In the genomic region with DNA sequence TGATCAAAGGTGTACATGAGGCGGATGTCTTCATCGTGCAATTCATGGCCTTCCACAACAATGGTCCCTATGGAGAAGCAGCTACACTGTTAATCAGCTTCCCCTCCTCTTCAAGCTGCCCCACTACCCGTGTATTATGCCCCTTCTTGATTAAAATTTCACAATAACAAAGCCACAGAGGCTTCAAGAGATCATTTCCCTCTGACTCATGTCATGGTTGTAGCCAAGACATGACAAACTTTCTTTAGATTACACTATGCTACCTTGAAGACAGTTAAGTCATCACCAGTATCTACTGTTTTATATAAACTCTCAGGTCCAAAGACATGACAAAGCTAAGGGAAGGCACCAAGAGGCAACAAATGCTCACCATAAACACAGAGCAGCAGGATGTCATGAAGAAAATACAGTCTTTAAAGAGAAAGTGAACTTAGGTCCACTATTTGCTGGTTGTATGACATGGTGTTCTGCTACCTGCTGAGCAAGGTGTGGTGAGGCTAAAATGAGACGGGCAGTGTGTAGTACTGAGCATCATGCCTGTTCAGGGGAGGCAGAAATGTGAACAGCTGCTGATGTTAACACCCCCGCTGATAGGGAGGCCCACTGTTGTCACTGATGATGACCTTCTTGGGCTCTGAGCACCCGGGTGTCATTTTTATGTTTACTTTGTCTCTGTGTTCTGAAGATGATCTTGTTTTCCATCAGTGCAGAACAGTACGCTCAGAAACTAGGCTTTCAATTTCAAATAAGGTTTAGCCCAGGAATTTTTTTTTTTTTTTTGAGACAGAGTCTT, we compare ENCODE assay signal across 15 cellular contexts. TPM values are rescaled to one million over a fixed set of nuclear protein-coding genes. Genes with fewer than 3 reads are reported as not detected.
DNase-seq lines count a peak whose midpoint lies in the region; ATAC-seq and TF ChIP-seq lines count a peak whose summit lies in the region.
"Had no signal": no experiment of that assay in that cellular context is flagged by ENCODE, and none has a peak within 500 bp of the region (broad histone marks: within the 10 kb centered on the region; RNA-seq: fewer than 3 reads in every experiment).

No MANE protein-coding gene starts in this region.

- no peaks in the 10 kb centered on the region for H4K20me1 ChIP-seq in SK-N-SH (ENCODE audit: insufficient read depth)

- peaks cover 0 to 7% of the 10 kb centered on the region in 2 experiments; a peak in 1 of 4 replicates for H3K4me1 ChIP-seq in SK-N-SH (ENCODE audit: control insufficient read depth in 1 of 2, insufficient read depth in 2 of 2, low read depth in 1 of 2, low read length in 1 of 2)
- H3K4me1 ChIP-seq: left lung had no signal

- H2AFZ ChIP-seq in SK-N-SH (ENCODE audit: low read depth) = no peak overlapping the region

- TF ChIP-seq CTCF in AG10803 (conservative IDR thresholded peaks at IDR 0.05; ENCODE audit: low read length) (no peak), brain microvascular endothelial cell (IDR thresholded peaks at IDR 0.05; ENCODE audit: low read depth, low read length, missing control alignments) (no peak), SK-N-SH (IDR thresholded peaks at IDR 0.05) (no peak)

- no peaks in the 10 kb centered on the region for H3K79me2 ChIP-seq in SK-N-SH (ENCODE audit: insufficient read depth)

- peaks cover 10% of the 10 kb centered on the region for H3F3A ChIP-seq in SK-N-SH (replicated peaks; ENCODE audit: insufficient read depth)

- TF ChIP-seq RAD21 in SK-N-SH (IDR thresholded peaks at IDR 0.05; ENCODE audit: low read length) = no peak

- 83% methylated on average over 7 of the region's 7 CpGs for WGBS in SK-N-SH (ENCODE audit: low lambda C conversion rate)

- POLR2A ChIA-PET in SK-N-SH (lab: Yijun Ruan, JAX) = interaction anchor here (1.2 kb wide), 1 partner anchor 105 kb away, joined by 3 read pairs; no protein-coding TSS in a partner anchor

- no peak overlapping the region for H3K4me3 ChIP-seq in AG10803 (ENCODE audit: low read length)
- H3K4me3 ChIP-seq in brain microvascular endothelial cell (ENCODE audit: low read depth, low read length) = no peak overlapping the region
- H3K4me3 ChIP-seq in SK-N-SH (ENCODE audit: low read depth in 2 of 2, low read length in 1 of 2) = no peak overlapping the region
- H3K4me3 ChIP-seq: left lung had no signal

- ATAC-seq in GM19035 (IDR thresholded peaks at IDR 0.05; ENCODE audit: unreplicated experiment) = no peak
- no peak for ATAC-seq in left cardiac atrium
- ATAC-seq: left lung; Right ventricle myocardium inferior; stimulated activated memory B cell treated with anti-CD40 and anti-IgM and Interleukin-4, amounts not matched to agents 10 μg/mL and 1 μg/mL and 100 μg/mL, for 72 hours had no signal

- H3K27ac ChIP-seq in brain microvascular endothelial cell = peak overlapping the region; percentile 94
- peak overlapping the region in 1 of 2 experiments; percentile 44; a peak in 2 of 4 replicates for H3K27ac ChIP-seq in SK-N-SH (ENCODE audit: low read depth in 2 of 2, low read length in 1 of 2)
- H3K27ac ChIP-seq: left lung, neutrophil had no signal

- intact Hi-C loops in left cardiac atrium (cut with DNase I) = loop anchor here in 1 of 2 donors (10.0 kb wide), 1 partner anchor 110 kb away; no protein-coding TSS in a partner anchor

- no peak overlapping the region for H3K4me2 ChIP-seq in SK-N-SH

- no peaks in the 10 kb centered on the region for H3K9me2 ChIP-seq in SK-N-SH

- H3K36me3 ChIP-seq in brain microvascular endothelial cell (replicated peaks) (peaks cover 74% of the 10 kb centered on the region), SK-N-SH (replicated peaks in 1 of 2; ENCODE audit: control insufficient read depth in 1 of 2, insufficient read depth in 2 of 2, low read length in 1 of 2) (peaks cover 85 to 97% of the 10 kb centered on the region in 2 experiments)

- no peak for TF ChIP-seq EP300 in SK-N-SH (IDR thresholded peaks at IDR 0.05; ENCODE audit: borderline replicate concordance in 1 of 2, low read depth in 1 of 2, low read length in 1 of 2)

- in situ Hi-C loops in brain microvascular endothelial cell (cut with HindIII; ENCODE audit: low pct_ligation_motif_present, low sequenced_read_pairs) = no loop called here

- DNase-seq in AG10803 (ENCODE audit: low read depth) (peak; percentile 83), LHCN-M2 (ENCODE audit: low read depth) (peak; percentile 80), brain microvascular endothelial cell (peak; percentile 70), left kidney (ENCODE audit: low read depth, low spot score) (peak; percentile 48), SK-N-SH (no peak), NCI-H1105 (lab: John Stamatoyannopoulos, UW) (no peak), left cardiac atrium (no peak)
- DNase-seq: activated naive CD4-positive, alpha-beta T cell treated with anti-CD3 and anti-CD28 coated beads, Interleukin-2, amount 10 ng/mL, durations not matched to agents 7 days and 5 days; DMS 273 treated with DMSO at 0.1 percent for 48 hours; left lung; NCI-H446 had no signal

- H3K9ac ChIP-seq in SK-N-SH = no peak overlapping the region

- no peaks in the 10 kb centered on the region for H3K9me3 ChIP-seq in SK-N-SH
- H3K9me3 ChIP-seq: left lung, neutrophil had no signal

- CTCF ChIA-PET in SK-N-SH (lab: Yijun Ruan, JAX) = interaction anchor here (1.4 to 5.8 kb wide), 2 partner anchors 10 to 106 kb away, joined by 3 to 94 read pairs; no protein-coding TSS in a partner anchor

- H3K27me3 ChIP-seq in brain microvascular endothelial cell (replicated peaks) = no peaks in the 10 kb centered on the region
- no peaks in the 10 kb centered on the region for H3K27me3 ChIP-seq in SK-N-SH (ENCODE audit: insufficient read depth)
- H3K27me3 ChIP-seq: left lung, neutrophil had no signal

TF ChIP-seq in SK-N-SH, 30 proteins besides CTCF, POLR2A, EP300 and RAD21 (continues in another document):
- TF ChIP-seq GABPA (IDR thresholded peaks at IDR 0.05; ENCODE audit: low read depth) = no peak
- no peak for TF ChIP-seq TAF1 (IDR thresholded peaks at IDR 0.05; ENCODE audit: borderline replicate concordance, low read depth, low read length)
- TF ChIP-seq, protein P1, sequence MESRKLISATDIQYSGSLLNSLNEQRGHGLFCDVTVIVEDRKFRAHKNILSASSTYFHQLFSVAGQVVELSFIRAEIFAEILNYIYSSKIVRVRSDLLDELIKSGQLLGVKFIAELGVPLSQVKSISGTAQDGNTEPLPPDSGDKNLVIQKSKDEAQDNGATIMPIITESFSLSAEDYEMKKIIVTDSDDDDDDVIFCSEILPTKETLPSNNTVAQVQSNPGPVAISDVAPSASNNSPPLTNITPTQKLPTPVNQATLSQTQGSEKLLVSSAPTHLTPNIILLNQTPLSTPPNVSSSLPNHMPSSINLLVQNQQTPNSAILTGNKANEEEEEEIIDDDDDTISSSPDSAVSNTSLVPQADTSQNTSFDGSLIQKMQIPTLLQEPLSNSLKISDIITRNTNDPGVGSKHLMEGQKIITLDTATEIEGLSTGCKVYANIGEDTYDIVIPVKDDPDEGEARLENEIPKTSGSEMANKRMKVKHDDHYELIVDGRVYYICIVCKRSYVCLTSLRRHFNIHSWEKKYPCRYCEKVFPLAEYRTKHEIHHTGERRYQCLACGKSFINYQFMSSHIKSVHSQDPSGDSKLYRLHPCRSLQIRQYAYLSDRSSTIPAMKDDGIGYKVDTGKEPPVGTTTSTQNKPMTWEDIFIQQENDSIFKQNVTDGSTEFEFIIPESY (IDR thresholded peaks at IDR 0.05; ENCODE audit: borderline replicate concordance, low read depth) = no peak
- no peak for TF ChIP-seq RXRA (IDR thresholded peaks at IDR 0.05; ENCODE audit: borderline replicate concordance, low read depth)
- TF ChIP-seq MXI1 (IDR thresholded peaks at IDR 0.05; ENCODE audit: low read depth, low read length) = no peak
- TF ChIP-seq, protein P2, sequence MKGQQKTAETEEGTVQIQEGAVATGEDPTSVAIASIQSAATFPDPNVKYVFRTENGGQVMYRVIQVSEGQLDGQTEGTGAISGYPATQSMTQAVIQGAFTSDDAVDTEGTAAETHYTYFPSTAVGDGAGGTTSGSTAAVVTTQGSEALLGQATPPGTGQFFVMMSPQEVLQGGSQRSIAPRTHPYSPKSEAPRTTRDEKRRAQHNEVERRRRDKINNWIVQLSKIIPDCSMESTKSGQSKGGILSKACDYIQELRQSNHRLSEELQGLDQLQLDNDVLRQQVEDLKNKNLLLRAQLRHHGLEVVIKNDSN (IDR thresholded peaks at IDR 0.05; ENCODE audit: borderline replicate concordance, low read depth) = no peak
- no peak for TF ChIP-seq NRF1 (IDR thresholded peaks at IDR 0.05; ENCODE audit: low read depth, low read length)
- TF ChIP-seq FOXJ3 (CRISPR knock-in tag; IDR thresholded peaks at IDR 0.05) = no peak
- no peak for TF ChIP-seq SIN3A (IDR thresholded peaks at IDR 0.05; ENCODE audit: borderline replicate concordance, low read depth, low read length)
- TF ChIP-seq RCOR1 (IDR thresholded peaks at IDR 0.05; ENCODE audit: low read length) = no peak
- TF ChIP-seq, protein P3, sequence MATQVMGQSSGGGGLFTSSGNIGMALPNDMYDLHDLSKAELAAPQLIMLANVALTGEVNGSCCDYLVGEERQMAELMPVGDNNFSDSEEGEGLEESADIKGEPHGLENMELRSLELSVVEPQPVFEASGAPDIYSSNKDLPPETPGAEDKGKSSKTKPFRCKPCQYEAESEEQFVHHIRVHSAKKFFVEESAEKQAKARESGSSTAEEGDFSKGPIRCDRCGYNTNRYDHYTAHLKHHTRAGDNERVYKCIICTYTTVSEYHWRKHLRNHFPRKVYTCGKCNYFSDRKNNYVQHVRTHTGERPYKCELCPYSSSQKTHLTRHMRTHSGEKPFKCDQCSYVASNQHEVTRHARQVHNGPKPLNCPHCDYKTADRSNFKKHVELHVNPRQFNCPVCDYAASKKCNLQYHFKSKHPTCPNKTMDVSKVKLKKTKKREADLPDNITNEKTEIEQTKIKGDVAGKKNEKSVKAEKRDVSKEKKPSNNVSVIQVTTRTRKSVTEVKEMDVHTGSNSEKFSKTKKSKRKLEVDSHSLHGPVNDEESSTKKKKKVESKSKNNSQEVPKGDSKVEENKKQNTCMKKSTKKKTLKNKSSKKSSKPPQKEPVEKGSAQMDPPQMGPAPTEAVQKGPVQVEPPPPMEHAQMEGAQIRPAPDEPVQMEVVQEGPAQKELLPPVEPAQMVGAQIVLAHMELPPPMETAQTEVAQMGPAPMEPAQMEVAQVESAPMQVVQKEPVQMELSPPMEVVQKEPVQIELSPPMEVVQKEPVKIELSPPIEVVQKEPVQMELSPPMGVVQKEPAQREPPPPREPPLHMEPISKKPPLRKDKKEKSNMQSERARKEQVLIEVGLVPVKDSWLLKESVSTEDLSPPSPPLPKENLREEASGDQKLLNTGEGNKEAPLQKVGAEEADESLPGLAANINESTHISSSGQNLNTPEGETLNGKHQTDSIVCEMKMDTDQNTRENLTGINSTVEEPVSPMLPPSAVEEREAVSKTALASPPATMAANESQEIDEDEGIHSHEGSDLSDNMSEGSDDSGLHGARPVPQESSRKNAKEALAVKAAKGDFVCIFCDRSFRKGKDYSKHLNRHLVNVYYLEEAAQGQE (IDR thresholded peaks at IDR 0.05; ENCODE audit: low read depth, low read length) = no peak

RNA-seq across cellular contexts. Expression of a gene that starts 48.3 kb away (rescaled TPM):
- total RNA-seq in LHCN-M2 (2014; rRNA removed) (179 and 183 TPM in 2 replicates), left cardiac atrium (10 to 100 TPM; 50.4 to 73.3 TPM)
- 58.7 TPM for polyA plus RNA-seq in LHCN-M2 (2012)
- polyA plus RNA-seq in SK-N-SH (2012; rRNA removed) = 30.4 and 32.9 TPM in 2 replicates
- 33.8 and 34.7 TPM in 2 replicates for polyA plus RNA-seq in SK-N-SH (2012; cell fraction: cytosol; rRNA removed)
- 56.1 and 87.5 TPM in 2 replicates for polyA plus RNA-seq in SK-N-SH (2012; cell fraction: nucleus; rRNA removed)

Comparison
In these comparisons a context has a peak if more than half of its experiments do, and no peak if none do; other contexts are left out.
1. DNase-seq: peak in AG10803 (single experiment), LHCN-M2 (single experiment), brain microvascular endothelial cell (single experiment) and left kidney (single experiment); none in SK-N-SH (single experiment), NCI-H1105 (single experiment) and left cardiac atrium (single experiment).